ENCODE assay signal across 8 cellular contexts in the genomic region with DNA sequence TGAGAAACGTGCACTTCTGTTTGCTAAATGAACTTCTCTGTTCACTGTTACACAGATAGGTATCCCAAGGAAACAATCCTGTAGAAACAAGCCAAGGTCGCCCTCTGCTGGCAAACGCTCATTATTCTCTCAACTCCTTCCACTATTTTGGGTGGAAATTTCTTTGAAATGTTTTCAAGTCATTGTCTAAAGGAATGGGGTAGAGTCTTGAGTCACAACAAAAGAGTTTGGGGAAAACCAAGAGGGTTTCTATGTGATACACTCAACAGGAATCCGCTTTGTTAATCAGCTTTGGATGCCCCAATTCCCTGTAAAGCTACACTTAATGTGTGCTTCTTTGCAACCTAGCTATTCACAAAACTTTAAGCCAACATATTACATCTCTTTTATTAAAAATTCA. TPM values are rescaled to one million over a fixed set of nuclear protein-coding genes. Genes with fewer than 3 reads are reported as not detected.
A peak's percentile ranks its signal among the peaks of the same experiment; 100 is the strongest.
DNase-seq lines count a peak whose midpoint lies in the region; ATAC-seq lines count a peak whose summit lies in the region.

No MANE protein-coding gene starts in this region.

- no peak for ATAC-seq in HG02884 (IDR thresholded peaks at IDR 0.05; ENCODE audit: unreplicated experiment)

- H3K79me2 ChIP-seq in Karpas-422 (ENCODE audit: low read length): peaks cover 5% of the 10 kb centered on the region

- H3K27ac ChIP-seq in Karpas-422 (ENCODE audit: low read length): no peak overlapping the region

- H3K4me2 ChIP-seq in Karpas-422 (ENCODE audit: low read depth, low read length, poor library complexity, severe bottlenecking): no peak overlapping the region

- no peaks in the 10 kb centered on the region for H3K9me2 ChIP-seq in Karpas-422 (replicated peaks; ENCODE audit: insufficient read depth, low read length)

- no peak overlapping the region for H3K9ac ChIP-seq in Karpas-422 (ENCODE audit: low read length)

- no peak overlapping the region for H2AFZ ChIP-seq in Karpas-422 (ENCODE audit: low read length)

- no peaks in the 10 kb centered on the region for H3K36me3 ChIP-seq in Karpas-422 (ENCODE audit: insufficient read depth, low read length)

- H3K4me1 ChIP-seq in Karpas-422 (ENCODE audit: low read length): peaks cover 3% of the 10 kb centered on the region; the same call in 1 of the 2 replicates

- H4K20me1 ChIP-seq in Karpas-422 (ENCODE audit: insufficient read depth, low read depth, low read length): 0 out of 2 replicates have a peak, but pooled peaks cover under 1% of the 10 kb centered on the region

- intact Hi-C loops in posterior vena cava (cut with DNase I): loop anchor here (5.0 kb wide), 2 partner anchors 254 to 794 kb away; no protein-coding TSS in a partner anchor

- H3K27me3 ChIP-seq in Karpas-422 (ENCODE audit: low read length): no peaks in the 10 kb centered on the region

- H3K9me3 ChIP-seq in Karpas-422 (ENCODE audit: low read length): no peaks in the 10 kb centered on the region

- DNase-seq in EL: peak; percentile 78
- peak; percentile 91 for DNase-seq in Karpas-422
- DNase-seq in SHP77 treated with DMSO at 0.1 percent for 48 hours (lab: John Stamatoyannopoulos, UW): peak; percentile 33
- DNase-seq in activated effector memory CD4-positive, alpha-beta T cell treated with anti-CD3 and anti-CD28 coated beads, Interleukin-2, amount 50 U/mL, for 16 hours: peak; percentile 87
- peak; percentile 65 for DNase-seq in globus pallidus (ENCODE audit: low spot score)
- DNase-seq in posterior vena cava (ENCODE audit: low spot score): peak; percentile 93
- DNase-seq in GM19240 (ENCODE audit: insufficient read length, low spot score): no peak

- H3K4me3 ChIP-seq in Karpas-422 (ENCODE audit: low read length): no peak overlapping the region

RNA-seq across cellular contexts. Expression of a gene that starts 4.6 kb away (rescaled TPM):
- total RNA-seq in Karpas-422 (2014; rRNA removed; shearing (Covaris generic); ENCODE audit: low replicate concordance): 19.0 and 59.6 TPM in 2 replicates
- 10 to 100 TPM; 10.6 to 14.3 TPM for total RNA-seq in posterior vena cava

RNA-seq across cellular contexts. Expression of a gene that starts 16.9 kb away (rescaled TPM):
- not detected in 2 replicates for total RNA-seq in Karpas-422 (2014; rRNA removed; shearing (Covaris generic); ENCODE audit: low replicate concordance)
- total RNA-seq in posterior vena cava: not detected

RNA-seq across cellular contexts. Expression of a gene that starts 44.7 kb away (rescaled TPM):
- 261 and 436 TPM in 2 replicates for total RNA-seq in Karpas-422 (2014; rRNA removed; shearing (Covaris generic); ENCODE audit: low replicate concordance)
- total RNA-seq in posterior vena cava: 10 to 100 TPM; 26.5 to 32.7 TPM
